10 cellular contexts compared by ENCODE assay signal in genomic region chr22:18091478-18091877, GRCh38. TPM values are rescaled to one million over a fixed set of nuclear protein-coding genes. Genes with fewer than 3 reads are reported as not detected.
DNase-seq lines count a peak whose midpoint lies in the region; ATAC-seq and TF ChIP-seq lines count a peak whose summit lies in the region.
"Had no signal": no experiment of that assay in that cellular context is flagged by ENCODE, and none has a peak within 500 bp of the region (broad histone marks: within the 10 kb centered on the region; RNA-seq: fewer than 3 reads in every experiment).

No MANE protein-coding gene starts in this region.

- H3K4me1 Mint-ChIP-seq in activated CD8-positive, alpha-beta T cell treated with anti-CD3 and anti-CD28 coated beads for 36 hours (ENCODE audit: low read depth) = peaks cover 23% of the 10 kb centered on the region
- H3K4me1 Mint-ChIP-seq in activated CD8-positive, alpha-beta T cell treated with anti-CD3 and anti-CD28 coated beads, Interleukin-2, amount 10 ng/mL, durations not matched to agents 7 days and 5 days (ENCODE audit: low read depth) = peaks cover 7% of the 10 kb centered on the region
- H3K4me1 Mint-ChIP-seq in memory B cell = peaks cover 17% of the 10 kb centered on the region

- H3K9me3 Mint-ChIP-seq in activated CD8-positive, alpha-beta T cell treated with anti-CD3 and anti-CD28 coated beads for 36 hours = no peaks in the 10 kb centered on the region
- no peaks in the 10 kb centered on the region for H3K9me3 Mint-ChIP-seq in activated CD8-positive, alpha-beta T cell treated with anti-CD3 and anti-CD28 coated beads, Interleukin-2, amount 10 ng/mL, durations not matched to agents 7 days and 5 days (ENCODE audit: insufficient read depth)
- H3K9me3 Mint-ChIP-seq in memory B cell = no peaks in the 10 kb centered on the region
- H3K9me3 Mint-ChIP-seq: activated naive CD4-positive, alpha-beta T cell treated with anti-CD3 and anti-CD28 coated beads, Interleukin-2, amount 50 U/mL, for 72 hours had no signal

- peak; percentile 37 for ATAC-seq in activated CD8-positive, alpha-beta T cell treated with anti-CD3 and anti-CD28 coated beads for 36 hours
- ATAC-seq in activated CD8-positive, alpha-beta T cell treated with anti-CD3 and anti-CD28 coated beads, Interleukin-2, amount 10 ng/mL, durations not matched to agents 7 days and 5 days = no peak
- ATAC-seq in memory B cell (ENCODE audit: low read depth) (peak; percentile 35), GM18498 (IDR thresholded peaks at IDR 0.05; ENCODE audit: unreplicated experiment) (no peak)

- H3K4me3 Mint-ChIP-seq in activated CD8-positive, alpha-beta T cell treated with anti-CD3 and anti-CD28 coated beads for 36 hours = no peak overlapping the region
- no peak overlapping the region for H3K4me3 Mint-ChIP-seq in activated CD8-positive, alpha-beta T cell treated with anti-CD3 and anti-CD28 coated beads, Interleukin-2, amount 10 ng/mL, durations not matched to agents 7 days and 5 days
- H3K4me3 Mint-ChIP-seq in memory B cell = peak overlapping the region; percentile 92

- CTCF ChIA-PET in activated CD8-positive, alpha-beta T cell treated with anti-CD3 and anti-CD28 coated beads for 36 hours (lab: Charles Lee) = interaction anchor here (1.2 to 1.6 kb wide), 2 partner anchors 12 kb away, joined by 3 to 4 read pairs; no protein-coding TSS in a partner anchor
- CTCF ChIA-PET in activated CD8-positive, alpha-beta T cell treated with anti-CD3 and anti-CD28 coated beads, Interleukin-2, amount 10 ng/mL, durations not matched to agents 7 days and 5 days (lab: Charles Lee) = no interaction called here
- CTCF ChIA-PET in SK-N-SH (lab: Yijun Ruan, JAX) = no interaction called here

- H3K36me3 Mint-ChIP-seq in activated CD8-positive, alpha-beta T cell treated with anti-CD3 and anti-CD28 coated beads for 36 hours (ENCODE audit: low read depth) = peaks cover 48% of the 10 kb centered on the region
- peaks cover 56% of the 10 kb centered on the region for H3K36me3 Mint-ChIP-seq in activated CD8-positive, alpha-beta T cell treated with anti-CD3 and anti-CD28 coated beads, Interleukin-2, amount 10 ng/mL, durations not matched to agents 7 days and 5 days (ENCODE audit: low read depth)
- H3K36me3 Mint-ChIP-seq in memory B cell = peaks cover 25% of the 10 kb centered on the region

- no peaks in the 10 kb centered on the region for H3F3A ChIP-seq in SK-N-SH (replicated peaks; ENCODE audit: insufficient read depth)

- DNase-seq in activated CD8-positive, alpha-beta T cell treated with anti-CD3 and anti-CD28 coated beads for 36 hours = no peak
- no peak for DNase-seq in activated CD8-positive, alpha-beta T cell treated with anti-CD3 and anti-CD28 coated beads, Interleukin-2, amount 10 ng/mL, durations not matched to agents 7 days and 5 days
- no peak for DNase-seq in effector memory CD4-positive, alpha-beta T cell
- no peak for DNase-seq in memory B cell (ENCODE audit: low spot score in 2 of 2)
- DNase-seq in tibial nerve (ENCODE audit: low spot score in 2 of 2) = no peak
- no peak for DNase-seq in SK-N-SH
- no peak for DNase-seq in stimulated activated CD4-positive, alpha-beta T cell treated with anti-CD3 and anti-CD28 coated beads, Interleukin-2, amount 100 ng/mL, for 24 hours
- DNase-seq: NCI-H1436 had no signal

- TF ChIP-seq EP300 in tibial nerve (IDR thresholded peaks at IDR 0.05) (no peak), SK-N-SH (IDR thresholded peaks at IDR 0.05; ENCODE audit: borderline replicate concordance in 1 of 2, low read depth in 1 of 2, low read length in 1 of 2) (no peak)

- peak overlapping the region; percentile 30 for H3K4me3 ChIP-seq in effector memory CD4-positive, alpha-beta T cell (ENCODE audit: insufficient read depth, low read depth, low read length, poor library complexity, severe bottlenecking)
- H3K4me3 ChIP-seq in tibial nerve = peak overlapping the region; percentile 13 to 46 (median 36)
- no peak overlapping the region for H3K4me3 ChIP-seq in SK-N-SH (ENCODE audit: low read depth in 2 of 2, low read length in 1 of 2)

- peaks cover 4% of the 10 kb centered on the region for H3K4me1 ChIP-seq in effector memory CD4-positive, alpha-beta T cell (ENCODE audit: control insufficient read depth, insufficient read depth, low read length, poor library complexity, severe bottlenecking)
- peaks cover 0 to 27% (median 7%) of the 10 kb centered on the region in 4 donors for H3K4me1 ChIP-seq in tibial nerve
- no peaks in the 10 kb centered on the region for H3K4me1 ChIP-seq in SK-N-SH (ENCODE audit: control insufficient read depth in 1 of 2, insufficient read depth in 2 of 2, low read depth in 1 of 2, low read length in 1 of 2)

- 43 to 46% methylated on average over 7 of the region's 7 CpGs for WGBS in tibial nerve, 2 donors
- 83% methylated on average over 7 of the region's 7 CpGs for WGBS in SK-N-SH (ENCODE audit: low lambda C conversion rate)

- no peak for TF ChIP-seq RAD21 in SK-N-SH (IDR thresholded peaks at IDR 0.05; ENCODE audit: low read length)

- TF ChIP-seq CTCF in activated CD8-positive, alpha-beta T cell treated with anti-CD3 and anti-CD28 coated beads for 36 hours (IDR thresholded peaks at IDR 0.05) = no peak
- TF ChIP-seq CTCF in tibial nerve (IDR thresholded peaks at IDR 0.05) (no peak), SK-N-SH (IDR thresholded peaks at IDR 0.05) (no peak)

- POLR2A ChIA-PET in activated CD8-positive, alpha-beta T cell treated with anti-CD3 and anti-CD28 coated beads for 36 hours (lab: Charles Lee) = interaction anchor here (0.9 kb wide), 1 partner anchor 12 kb away, joined by 5 read pairs; no protein-coding TSS in a partner anchor
- POLR2A ChIA-PET in activated CD8-positive, alpha-beta T cell treated with anti-CD3 and anti-CD28 coated beads, Interleukin-2, amount 10 ng/mL, durations not matched to agents 7 days and 5 days (lab: Charles Lee) = interaction anchor here (0.6 to 1.8 kb wide), 2 partner anchors 11 to 26 kb away, joined by 3 to 6 read pairs; no protein-coding TSS in a partner anchor
- POLR2A ChIA-PET in SK-N-SH (lab: Yijun Ruan, JAX) = no interaction called here

- H3K36me3 ChIP-seq in effector memory CD4-positive, alpha-beta T cell (ENCODE audit: control insufficient read depth, insufficient read depth, low read length) = peaks cover 25% of the 10 kb centered on the region
- H3K36me3 ChIP-seq in tibial nerve = peaks cover 0 to 36% (median 14%) of the 10 kb centered on the region in 3 donors
- H3K36me3 ChIP-seq in SK-N-SH (replicated peaks in 1 of 2; ENCODE audit: control insufficient read depth in 1 of 2, insufficient read depth in 2 of 2, low read length in 1 of 2) = peaks cover 18 to 24% of the 10 kb centered on the region in 2 experiments

- H2AFZ ChIP-seq in SK-N-SH (ENCODE audit: low read depth) = no peak overlapping the region

- peak overlapping the region; percentile 5 for H3K27ac Mint-ChIP-seq in activated CD8-positive, alpha-beta T cell treated with anti-CD3 and anti-CD28 coated beads for 36 hours
- H3K27ac Mint-ChIP-seq in activated CD8-positive, alpha-beta T cell treated with anti-CD3 and anti-CD28 coated beads, Interleukin-2, amount 10 ng/mL, durations not matched to agents 7 days and 5 days = no peak overlapping the region
- H3K27ac Mint-ChIP-seq in memory B cell = peak overlapping the region; percentile 91

- intact Hi-C loops in activated CD8-positive, alpha-beta T cell treated with anti-CD3 and anti-CD28 coated beads for 36 hours (cut with micrococcal nuclease) = no loop called here

- H4K20me1 ChIP-seq in SK-N-SH (ENCODE audit: insufficient read depth) = no peaks in the 10 kb centered on the region

- 0 out of 2 replicates have a peak, but pooled peaks cover 5% of the 10 kb centered on the region for H3K79me2 ChIP-seq in SK-N-SH (ENCODE audit: insufficient read depth)

- no peaks in the 10 kb centered on the region for H3K9me3 ChIP-seq in effector memory CD4-positive, alpha-beta T cell (ENCODE audit: control insufficient read depth, low read length)
- H3K9me3 ChIP-seq in tibial nerve (no peaks in the 10 kb centered on the region), SK-N-SH (no peaks in the 10 kb centered on the region)

- no peaks in the 10 kb centered on the region for H3K27me3 ChIP-seq in effector memory CD4-positive, alpha-beta T cell (replicated peaks; ENCODE audit: control insufficient read depth, insufficient read depth, low read length, poor library complexity, severe bottlenecking)
- no peaks in the 10 kb centered on the region for H3K27me3 ChIP-seq in tibial nerve
- H3K27me3 ChIP-seq in SK-N-SH (ENCODE audit: insufficient read depth) = no peaks in the 10 kb centered on the region

- H3K27me3 Mint-ChIP-seq in activated CD8-positive, alpha-beta T cell treated with anti-CD3 and anti-CD28 coated beads for 36 hours = no peaks in the 10 kb centered on the region
- H3K27me3 Mint-ChIP-seq in activated CD8-positive, alpha-beta T cell treated with anti-CD3 and anti-CD28 coated beads, Interleukin-2, amount 10 ng/mL, durations not matched to agents 7 days and 5 days (ENCODE audit: low read depth) = no peaks in the 10 kb centered on the region
- no peaks in the 10 kb centered on the region for H3K27me3 Mint-ChIP-seq in memory B cell

- peak overlapping the region; percentile 79 for H3K27ac ChIP-seq in effector memory CD4-positive, alpha-beta T cell (ENCODE audit: insufficient read depth, low read length, poor library complexity, severe bottlenecking)
- H3K27ac ChIP-seq in tibial nerve (peak overlapping the region; percentile 67 to 95 (median 86)), SK-N-SH (ENCODE audit: low read depth in 2 of 2, low read length in 1 of 2) (no peak overlapping the region)

- no peak for TF ChIP-seq POLR2A in tibial nerve (IDR thresholded peaks at IDR 0.05)

- H3K9me2 ChIP-seq in SK-N-SH = no peaks in the 10 kb centered on the region

- H3K9ac ChIP-seq in SK-N-SH = no peak overlapping the region

- H3K4me2 ChIP-seq in SK-N-SH = no peak overlapping the region

RNA-seq across cellular contexts. Expression of gene PEX26, which starts 13.7 kb away (rescaled TPM):
- total RNA-seq in activated CD8-positive, alpha-beta T cell treated with anti-CD3 and anti-CD28 coated beads for 36 hours = 10 to 100 TPM; 57.8 to 59.7 TPM
- 10 to 100 TPM; 44.4 TPM for total RNA-seq in activated CD8-positive, alpha-beta T cell treated with anti-CD3 and anti-CD28 coated beads, Interleukin-2, amount 10 ng/mL, durations not matched to agents 7 days and 5 days
- total RNA-seq in tibial nerve = 10 to 100 TPM; 15.3 to 36.3 (median 29.4) TPM
- polyA plus RNA-seq in SK-N-SH (2012; rRNA removed) = 13.0 and 17.5 TPM in 2 replicates
- polyA plus RNA-seq in SK-N-SH (2012; cell fraction: cytosol; rRNA removed) = 7.8 and 12.2 TPM in 2 replicates
- polyA plus RNA-seq in SK-N-SH (2012; cell fraction: nucleus; rRNA removed) = 15.3 and 16.2 TPM in 2 replicates

RNA-seq across cellular contexts. Expression of gene TUBA8, which starts 19.1 kb away (rescaled TPM):
- under 1 TPM; 0.56 to 0.85 TPM for total RNA-seq in activated CD8-positive, alpha-beta T cell treated with anti-CD3 and anti-CD28 coated beads for 36 hours
- total RNA-seq in activated CD8-positive, alpha-beta T cell treated with anti-CD3 and anti-CD28 coated beads, Interleukin-2, amount 10 ng/mL, durations not matched to agents 7 days and 5 days = 1 to 10 TPM; 1.2 to 1.5 TPM
- 10 to 100 TPM in 1 of 4 donors, 1 to 10 TPM in 3; 5.0 to 12.3 (median 6.3) TPM for total RNA-seq in tibial nerve
- 1.7 and 2.1 TPM in 2 replicates for polyA plus RNA-seq in SK-N-SH (2012; rRNA removed)
- polyA plus RNA-seq in SK-N-SH (2012; cell fraction: cytosol; rRNA removed) = 1.0 and 1.2 TPM in 2 replicates
- 6.8 and 7.7 TPM in 2 replicates for polyA plus RNA-seq in SK-N-SH (2012; cell fraction: nucleus; rRNA removed)

RNA-seq across cellular contexts. Expression of gene USP18, which starts 58.5 kb away (rescaled TPM):
- 1 to 10 TPM; 6.4 to 6.6 TPM for total RNA-seq in activated CD8-positive, alpha-beta T cell treated with anti-CD3 and anti-CD28 coated beads for 36 hours
- total RNA-seq in activated CD8-positive, alpha-beta T cell treated with anti-CD3 and anti-CD28 coated beads, Interleukin-2, amount 10 ng/mL, durations not matched to agents 7 days and 5 days = 10 to 100 TPM; 50.0 to 52.5 TPM
- total RNA-seq in tibial nerve = 10 to 100 TPM in 3 of 4 donors, 1 to 10 TPM in 1; 9.4 to 27.2 (median 21.1) TPM
- polyA plus RNA-seq in SK-N-SH (2012; rRNA removed) = 6.6 and 7.5 TPM in 2 replicates
- polyA plus RNA-seq in SK-N-SH (2012; cell fraction: cytosol; rRNA removed) = 6.2 and 6.9 TPM in 2 replicates
- polyA plus RNA-seq in SK-N-SH (2012; cell fraction: nucleus; rRNA removed) = 4.0 and 4.2 TPM in 2 replicates

Comparison
In these comparisons a context has a peak if more than half of its experiments do, and no peak if none do; other contexts are left out.
1. ATAC-seq: peak in activated CD8-positive, alpha-beta T cell treated with anti-CD3 and anti-CD28 coated beads for 36 hours (single experiment) and memory B cell (single experiment); none in activated CD8-positive, alpha-beta T cell treated with anti-CD3 and anti-CD28 coated beads, Interleukin-2, amount 10 ng/mL, durations not matched to agents 7 days and 5 days (single experiment) and GM18498 (single experiment).
2. H3K27ac ChIP-seq: peak in effector memory CD4-positive, alpha-beta T cell (single experiment) and tibial nerve (4 of 4); none in SK-N-SH (0 of 2).
3. H3K4me3 ChIP-seq: peak in effector memory CD4-positive, alpha-beta T cell (single experiment) and tibial nerve (4 of 4); none in SK-N-SH (0 of 2).